13 cellular contexts compared by ENCODE assay signal in the genomic region with DNA sequence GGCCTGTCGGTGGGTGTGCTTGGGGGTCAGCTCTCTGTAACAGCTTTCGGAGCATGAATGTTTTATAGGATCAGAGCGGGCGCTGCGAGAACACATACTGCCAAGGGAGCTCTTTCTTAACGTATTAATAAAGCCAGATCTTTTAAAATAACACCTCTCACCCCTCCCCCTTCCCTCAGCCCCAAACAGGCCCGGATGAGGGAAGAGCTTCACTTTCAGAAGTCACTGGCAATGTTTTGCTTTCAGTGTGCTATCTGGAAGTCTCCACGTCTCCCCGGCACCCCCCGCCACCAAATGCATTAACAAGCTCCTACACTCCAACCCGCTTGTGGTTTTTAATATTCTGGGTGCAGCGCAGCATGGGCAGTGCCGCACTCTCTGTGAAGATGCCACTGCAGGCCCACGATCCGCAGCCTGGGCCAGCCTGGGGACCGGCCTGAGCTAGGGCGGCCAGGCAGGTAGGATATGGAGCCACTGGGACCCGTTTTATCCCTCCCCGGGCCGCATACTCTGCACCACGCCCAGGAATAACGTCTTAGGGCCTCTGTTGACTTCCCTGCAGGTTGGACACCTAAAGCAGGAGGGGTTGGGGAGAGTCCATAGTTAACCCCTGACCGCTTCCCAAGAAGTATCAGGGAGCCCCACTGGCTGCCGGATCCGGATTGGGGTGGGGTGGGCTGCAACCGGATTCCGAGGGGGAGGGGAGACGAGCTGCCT.
DNase-seq lines count a peak whose midpoint lies in the region; ATAC-seq and TF ChIP-seq lines count a peak whose summit lies in the region.
"Had no signal": no experiment of that assay in that cellular context is flagged by ENCODE, and none has a peak within 500 bp of the region (broad histone marks: within the 10 kb centered on the region; RNA-seq: fewer than 3 reads in every experiment).

No MANE protein-coding gene starts in this region.

- H3K4me3 ChIP-seq in astrocyte of the cerebellum (ENCODE audit: low read depth, low read length), result peak overlapping the region; percentile 17
- H3K4me3 ChIP-seq: gastrocnemius medialis had no signal

- DNase-seq in activated CD8-positive, alpha-beta memory T cell treated with anti-CD3 and anti-CD28 coated beads for 24 hours, result peak; percentile 57
- DNase-seq in activated CD8-positive, alpha-beta memory T cell treated with anti-CD3 and anti-CD28 coated beads, Interleukin-2, amount 50 U/mL, for 4 hours, result no peak
- DNase-seq in astrocyte of the cerebellum (ENCODE audit: low read depth) (no peak), iris pigment epithelial cell (ENCODE audit: low read depth) (peak; percentile 70), superior temporal gyrus (ENCODE audit: extremely low spot score) (peak; percentile 28), NCI-H82 (lab: John Stamatoyannopoulos, UW) (no peak), NAMALWA (ENCODE audit: low spot score) (no peak)
- DNase-seq: ACHN; activated T-cell treated with anti-CD3 and anti-CD28 coated beads, Interleukin-2, amount 50 U/mL, for 4 hours; gastrocnemius medialis; left cardiac atrium; NCI-H345 had no signal

- ATAC-seq in GM21737 (IDR thresholded peaks at IDR 0.05; ENCODE audit: unreplicated experiment), result no peak
- ATAC-seq: gastrocnemius medialis had no signal

- in situ Hi-C loops in astrocyte of the cerebellum (cut with HindIII; ENCODE audit: low sequenced_read_pairs), result no loop called here

- TF ChIP-seq CTCF in astrocyte of the cerebellum (IDR thresholded peaks at IDR 0.05; ENCODE audit: low read depth, low read length, missing control alignments), result no peak

Comparison
In these comparisons a context has a peak if more than half of its experiments do, and no peak if none do; other contexts are left out.
1. DNase-seq: peak in activated CD8-positive, alpha-beta memory T cell treated with anti-CD3 and anti-CD28 coated beads for 24 hours (single experiment), iris pigment epithelial cell (single experiment) and superior temporal gyrus (single experiment); none in activated CD8-positive, alpha-beta memory T cell treated with anti-CD3 and anti-CD28 coated beads, Interleukin-2, amount 50 U/mL, for 4 hours (single experiment), astrocyte of the cerebellum (single experiment), NCI-H82 (single experiment) and NAMALWA (single experiment).